Comparison of ENCODE assay signal across 29 cellular contexts in the genomic region with DNA sequence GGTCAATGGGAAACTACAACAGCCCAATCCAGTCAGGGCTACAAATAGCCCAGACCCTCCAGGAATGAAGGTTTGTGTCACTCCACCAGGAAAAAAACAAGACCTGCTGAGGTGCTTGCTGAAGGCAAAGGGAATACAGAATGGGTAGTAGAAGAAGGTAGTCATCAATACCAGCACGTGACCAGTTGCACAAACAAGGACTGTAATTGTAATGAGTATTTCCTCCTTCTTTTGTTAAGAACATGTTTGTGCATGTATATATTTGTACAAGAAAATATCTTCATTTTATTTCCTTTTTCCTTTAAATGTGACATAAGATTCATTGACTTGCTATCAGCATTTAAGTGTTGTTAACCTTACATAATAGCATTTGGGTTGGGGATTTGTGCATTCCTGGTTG.
"Had no signal": no experiment of that assay in that cellular context is flagged by ENCODE, and none has a peak within 500 bp of the region (broad histone marks: within the 10 kb centered on the region; RNA-seq: fewer than 3 reads in every experiment).

No MANE protein-coding gene starts in this region.

- ATAC-seq: activated naive CD4-positive, alpha-beta T cell treated with anti-CD3 and anti-CD28 coated beads, Interleukin-2, amount 50 U/mL, for 72 hours; activated naive CD8-positive, alpha-beta T cell treated with anti-CD3 and anti-CD28 coated beads, Interleukin-2, amount 50 U/mL, for 24 hours; activated T-cell treated with anti-CD3 and anti-CD28 coated beads, Interleukin-2, amount 50 U/mL, for 4 hours; body of pancreas; Panc1; Right ventricle myocardium inferior; T-cell had no signal

- H3K4me3 ChIP-seq: ascending aorta, body of pancreas, cardiac muscle cell, SK-N-MC had no signal

- DNase-seq: activated B cell treated with CpG ODN at 0.5 μM for 24 hours; activated CD4-positive, alpha-beta memory T cell treated with anti-CD3 and anti-CD28 coated beads for 36 hours; activated CD4-positive, alpha-beta T cell treated with anti-CD3 and anti-CD28 coated beads for 1 hour; activated CD4-positive, alpha-beta T cell treated with anti-CD3 and anti-CD28 coated beads, Interleukin-2, amount 10 ng/mL, durations not matched to agents 24 days and 14 days; activated CD8-positive, alpha-beta memory T cell treated with anti-CD3 and anti-CD28 coated beads for 24 hours; activated effector memory CD4-positive, alpha-beta T cell treated with anti-CD3 and anti-CD28 coated beads, Interleukin-2, amount 50 U/mL, for 16 hours; activated naive CD4-positive, alpha-beta T cell treated with Interleukin-2 at 50 U/mL for 16 hours; activated naive CD8-positive, alpha-beta T cell treated with anti-CD3 and anti-CD28 coated beads, Interleukin-2, amount 50 U/mL, for 24 hours; activated T-cell treated with anti-CD3 and anti-CD28 coated beads, Interleukin-2, amount 50 U/mL, for 4 hours; amniotic stem cell; body of pancreas; MM.1S; NCI-H1105; NCI-H1694; NCI-H2081; NCI-H446 treated with DMSO at 0.1 percent for 48 hours; NCI-H524 treated with DMSO at 0.1 percent for 48 hours; NK-92 treated with Interleukin-12 subunit alpha and Interleukin-12 subunit beta, amount 100 ng/mL, for 24 hours; OCI-M1; RPMI8226; T-cell; T-helper 2 cell; T1000 had no signal
